In genomic region chr3:122794483-122794778, GRCh38 we compare ENCODE assay signal across 8 cellular contexts. TPM values are rescaled to one million over a fixed set of nuclear protein-coding genes. Genes with fewer than 3 reads are reported as not detected.
A peak's percentile ranks its signal among the peaks of the same experiment; 100 is the strongest.
DNase-seq lines count a peak whose midpoint lies in the region; ATAC-seq and TF ChIP-seq lines count a peak whose summit lies in the region.

No MANE protein-coding gene starts in this region.

- H2BK12ac ChIP-seq in neuronal stem cell (ENCODE audit: low read length), result no peak overlapping the region

- H3K9ac ChIP-seq in OCI-LY1 (ENCODE audit: low read length) (peak overlapping the region; percentile 78), neuronal stem cell (ENCODE audit: low read depth, low read length, poor library complexity) (peak overlapping the region; percentile 65)

- intact Hi-C loops in CD4-positive, alpha-beta T cell (cut with DNase I, micrococcal nuclease), result loop anchor here in 1 of 2 experiments (5.0 to 10.0 kb wide), 9 partner anchors 107 to 1250 kb away; partner anchors contain the start of genes DTX3L, FAM162A, HACD2 and MIX23

- H3K36me3 Mint-ChIP-seq in CD4-positive, alpha-beta T cell (ENCODE audit: low read depth), result peaks cover 17% of the 10 kb centered on the region
- no peaks in the 10 kb centered on the region for H3K36me3 Mint-ChIP-seq in endothelial cell (ENCODE audit: low read depth, unreplicated experiment)

- H2AFZ ChIP-seq in OCI-LY1 (ENCODE audit: low read length) (peak overlapping the region; percentile 92), neuronal stem cell (ENCODE audit: low read length) (peak overlapping the region; percentile 85)

- no peak overlapping the region for H2BK5ac ChIP-seq in neuronal stem cell (ENCODE audit: low read length)

- no peaks in the 10 kb centered on the region; the same call in 1 of the 2 replicates for H3K79me2 ChIP-seq in OCI-LY1 (ENCODE audit: insufficient read depth, low read length)

- H3K36me3 ChIP-seq in OCI-LY1 (ENCODE audit: insufficient read depth, low read length) (peaks cover 3% of the 10 kb centered on the region; the same call in 1 of the 2 replicates), neuronal stem cell (replicated peaks in 1 of 2; ENCODE audit: control insufficient read depth in 2 of 2, insufficient read depth in 2 of 2, low read length in 2 of 2) (no peaks in the 10 kb centered on the region)

- H3K27me3 ChIP-seq in CD4-positive, alpha-beta T cell (ENCODE audit: control insufficient read depth, insufficient read depth, low read length), result no peaks in the 10 kb centered on the region
- H3K27me3 ChIP-seq in OCI-LY1 (ENCODE audit: insufficient read depth, low read length) (no peaks in the 10 kb centered on the region), neuronal stem cell (ENCODE audit: control insufficient read depth in 3 of 3, insufficient read depth in 3 of 3, low read depth in 1 of 3, low read length in 3 of 3) (no peaks in the 10 kb centered on the region)

- no peak overlapping the region for H3K18ac ChIP-seq in neuronal stem cell (ENCODE audit: low read length)

- no peak overlapping the region for H2BK15ac ChIP-seq in neuronal stem cell (ENCODE audit: low read length)

- no peaks in the 10 kb centered on the region for H3K79me1 ChIP-seq in neuronal stem cell (ENCODE audit: low read depth, low read length)

- DNase-seq in CD4-positive, alpha-beta T cell, result no peak
- no peak for DNase-seq in endothelial cell (ENCODE audit: low spot score)
- DNase-seq in neuronal stem cell (ENCODE audit: low spot score), result no peak
- no peak for DNase-seq in C1 segment of cervical spinal cord (lab: John Stamatoyannopoulos, UW)
- no peak for DNase-seq in islet precursor cell

- ATAC-seq in CD4-positive, alpha-beta T cell (ENCODE audit: poor library complexity), result no peak
- ATAC-seq in GM19395 (IDR thresholded peaks at IDR 0.05; ENCODE audit: unreplicated experiment) (no peak), HG03432 (IDR thresholded peaks at IDR 0.05; ENCODE audit: unreplicated experiment) (no peak)

- WGBS in neuronal stem cell (ENCODE audit: extremely low coverage in 2 of 2, insufficient read length in 2 of 2, insufficient replicate concordance in 1 of 2), 2 donors, result no CpG with 5 or more reads among the region's 6 CpGs

- no peak overlapping the region for H3K27ac Mint-ChIP-seq in CD4-positive, alpha-beta T cell
- H3K27ac Mint-ChIP-seq in endothelial cell (ENCODE audit: unreplicated experiment), result peak overlapping the region; percentile 98

- H3K27ac ChIP-seq in CD4-positive, alpha-beta T cell (ENCODE audit: low read depth, low read length), result peak overlapping the region; percentile 75
- peak overlapping the region; percentile 87 for H3K27ac ChIP-seq in OCI-LY1 (ENCODE audit: low read depth, low read length, poor library complexity, severe bottlenecking)
- H3K27ac ChIP-seq in neuronal stem cell (replicated peaks; ENCODE audit: low read length), result peak overlapping the region; percentile 67

- peaks cover 54% of the 10 kb centered on the region for H3K4me1 ChIP-seq in OCI-LY1 (ENCODE audit: insufficient read depth, low read length, severe bottlenecking)
- H3K4me1 ChIP-seq in neuronal stem cell (ENCODE audit: control insufficient read depth in 2 of 2, insufficient read depth in 1 of 2, low read depth in 1 of 2, low read length in 2 of 2), result peaks cover 4% of the 10 kb centered on the region in 2 donors

- H3F3A ChIP-seq in OCI-LY1 (ENCODE audit: insufficient read depth, low read length), result no peaks in the 10 kb centered on the region

- H3K4me3 Mint-ChIP-seq in CD4-positive, alpha-beta T cell, result no peak overlapping the region
- peak overlapping the region; percentile 94 for H3K4me3 Mint-ChIP-seq in endothelial cell (ENCODE audit: unreplicated experiment)

- no peak overlapping the region for H2BK120ac ChIP-seq in neuronal stem cell (ENCODE audit: low read depth, low read length)

- H3K4me2 ChIP-seq in OCI-LY1 (ENCODE audit: low read length) (peak overlapping the region; percentile 99), neuronal stem cell (ENCODE audit: insufficient read depth, low read length, poor library complexity, severe bottlenecking) (peak overlapping the region; percentile 92)

- H3K4ac ChIP-seq in neuronal stem cell (ENCODE audit: low read length), result no peak overlapping the region

- H3K4me3 ChIP-seq in OCI-LY1 (ENCODE audit: low read depth, low read length, poor library complexity, severe bottlenecking) (peak overlapping the region; percentile 78), neuronal stem cell (ENCODE audit: low read length in 2 of 2) (peak overlapping the region; percentile 55 to 81)

- H3K27me3 Mint-ChIP-seq in CD4-positive, alpha-beta T cell, result no peaks in the 10 kb centered on the region
- H3K27me3 Mint-ChIP-seq in endothelial cell (ENCODE audit: unreplicated experiment), result peaks cover 4% of the 10 kb centered on the region

- TF ChIP-seq CTCF in CD4-positive, alpha-beta T cell (IDR thresholded peaks at IDR 0.05), result no peak
- TF ChIP-seq CTCF in OCI-LY1 (IDR thresholded peaks at IDR 0.05; ENCODE audit: low read length) (no peak), endothelial cell (IDR thresholded peaks at IDR 0.05; ENCODE audit: unreplicated experiment) (no peak)

- H4K20me1 ChIP-seq in OCI-LY1 (ENCODE audit: insufficient read depth, low read length), result no peaks in the 10 kb centered on the region

- H3K9me3 Mint-ChIP-seq in CD4-positive, alpha-beta T cell, result no peaks in the 10 kb centered on the region
- H3K9me3 Mint-ChIP-seq in endothelial cell (ENCODE audit: unreplicated experiment), result no peaks in the 10 kb centered on the region

- no peak overlapping the region for H2AK5ac ChIP-seq in neuronal stem cell (ENCODE audit: low read depth, low read length)

- H3K9me2 ChIP-seq in OCI-LY1 (ENCODE audit: low read depth, low read length), result no peaks in the 10 kb centered on the region

- peaks cover 32% of the 10 kb centered on the region for H3K4me1 Mint-ChIP-seq in CD4-positive, alpha-beta T cell (ENCODE audit: low read depth)
- peaks cover 11% of the 10 kb centered on the region for H3K4me1 Mint-ChIP-seq in endothelial cell (ENCODE audit: unreplicated experiment)

- H4K8ac ChIP-seq in neuronal stem cell (ENCODE audit: low read depth, low read length), result no peak overlapping the region

- H3K14ac ChIP-seq in neuronal stem cell (ENCODE audit: low read length), result no peak overlapping the region

- POLR2A ChIA-PET in CD4-positive, alpha-beta T cell (lab: Charles Lee), result interaction anchor here (1.2 to 2.0 kb wide), 11 partner anchors 10 to 1134 kb away, joined by 3 to 20 read pairs (median 9); partner anchors contain the start of genes FAM162A, HCLS1, KPNA1 and MIX23

- no peak overlapping the region for H3K23ac ChIP-seq in neuronal stem cell (ENCODE audit: low read depth, low read length, poor library complexity)

- H3K9me3 ChIP-seq in CD4-positive, alpha-beta T cell (ENCODE audit: control insufficient read depth, low read length), result no peaks in the 10 kb centered on the region
- no peaks in the 10 kb centered on the region for H3K9me3 ChIP-seq in OCI-LY1 (ENCODE audit: low read length)
- H3K9me3 ChIP-seq in neuronal stem cell (replicated peaks in 1 of 2; ENCODE audit: control insufficient read depth in 2 of 2, insufficient read depth in 1 of 2, low read depth in 1 of 2, low read length in 2 of 2), result peaks cover 0 to 4% of the 10 kb centered on the region in 2 donors

- CTCF ChIA-PET in CD4-positive, alpha-beta T cell (lab: Charles Lee), result no interaction called here

- H4K91ac ChIP-seq in neuronal stem cell (ENCODE audit: low read depth, low read length, poor library complexity), result no peak overlapping the region

RNA-seq across cellular contexts. Expression of gene SLC49A4, which starts 0.4 kb away (rescaled TPM):
- 1 to 10 TPM; 4.7 to 5.1 TPM for total RNA-seq in CD4-positive, alpha-beta T cell
- total RNA-seq in endothelial cell (ENCODE audit: unreplicated experiment), result 10.2 TPM
- 7.2 TPM for polyA plus RNA-seq in neuronal stem cell (2013, experiment 1 of 2)
- 7.6 TPM for polyA plus RNA-seq in neuronal stem cell (2013, experiment 2 of 2)

RNA-seq across cellular contexts. Expression of gene HSPBAP1, which starts 0.8 kb away (rescaled TPM):
- 10 to 100 TPM in 1 of 2 experiments, 1 to 10 TPM in 1; 9.3 to 11.0 TPM for total RNA-seq in CD4-positive, alpha-beta T cell
- 11.6 TPM for total RNA-seq in endothelial cell (ENCODE audit: unreplicated experiment)
- polyA plus RNA-seq in neuronal stem cell (2013, experiment 1 of 2), result 6.5 TPM
- polyA plus RNA-seq in neuronal stem cell (2013, experiment 2 of 2), result 7.0 TPM
